Comparison of ENCODE assay signal across 9 cellular contexts in genomic region chr1:19954059-19954458, GRCh38. TPM values are rescaled to one million over a fixed set of nuclear protein-coding genes. Genes with fewer than 3 reads are reported as not detected.
"Had no signal": no experiment of that assay in that cellular context is flagged by ENCODE, and none has a peak within 500 bp of the region (broad histone marks: within the 10 kb centered on the region; RNA-seq: fewer than 3 reads in every experiment).

No MANE protein-coding gene starts in this region.

- H3K4me3 ChIP-seq: GM12878 had no signal

- DNase-seq: GDM1, GF-D8 had no signal

- ATAC-seq: GM12878 had no signal

- FAIRE-seq: G401.6, GM12878, GM12891, GM12892, GM18507, GM19239 had no signal

RNA-seq across cellular contexts. Expression of gene PLA2G2A, which starts 25.4 kb away (rescaled TPM):
- total RNA-seq: G401 had no signal
- polyA plus RNA-seq: GM12878 had no signal

RNA-seq across cellular contexts. Expression of gene PLA2G2E, which starts 30.6 kb away (rescaled TPM):
- total RNA-seq: G401, GM12878 had no signal
- polyA plus RNA-seq: GM12878 had no signal
